7 cellular contexts compared by ENCODE assay signal in genomic region chr9:86487222-86487841, GRCh38.
DNase-seq lines count a peak whose midpoint lies in the region; ATAC-seq and TF ChIP-seq lines count a peak whose summit lies in the region.

No MANE protein-coding gene starts in this region.

- H4K20me1 ChIP-seq in hepatocyte (ENCODE audit: insufficient read depth, poor library complexity, severe bottlenecking), result no peaks in the 10 kb centered on the region

- H3K36me3 ChIP-seq in ascending aorta (no peaks in the 10 kb centered on the region), hepatocyte (replicated peaks; ENCODE audit: insufficient read depth, low read depth) (no peaks in the 10 kb centered on the region), tibial artery (no peaks in the 10 kb centered on the region)

- WGBS in hepatocyte (ENCODE audit: low lambda C conversion rate, missing lambda C conversion rate), result 6% methylated on average over 1 of the region's 1 CpG

- H3K4me2 ChIP-seq in hepatocyte, result no peak overlapping the region

- H3K27me3 ChIP-seq in ascending aorta (no peaks in the 10 kb centered on the region), hepatocyte (no peaks in the 10 kb centered on the region), tibial artery (no peaks in the 10 kb centered on the region)

- H3K4me1 ChIP-seq in ascending aorta (no peaks in the 10 kb centered on the region), hepatocyte (ENCODE audit: insufficient read depth) (no peaks in the 10 kb centered on the region), tibial artery (no peaks in the 10 kb centered on the region)

- H3K27ac ChIP-seq in ascending aorta, result no peak overlapping the region
- H3K27ac ChIP-seq in hepatocyte, result no peak overlapping the region
- H3K27ac ChIP-seq in tibial artery, result no peak overlapping the region

- peak; percentile 48 for TF ChIP-seq CTCF in GM12864 (IDR thresholded peaks at IDR 0.05; ENCODE audit: low read depth, low read length, missing control alignments)
- TF ChIP-seq CTCF in NB4 (IDR thresholded peaks at IDR 0.05; ENCODE audit: low read depth, low read length), result peak; percentile 32
- peak; percentile 48 to 72 (median 51) for TF ChIP-seq CTCF in ascending aorta (IDR thresholded peaks at IDR 0.05)
- peak; percentile 70 for TF ChIP-seq CTCF in hepatocyte (IDR thresholded peaks at IDR 0.05; ENCODE audit: poor library complexity)
- TF ChIP-seq CTCF in tibial artery (IDR thresholded peaks at IDR 0.05), result peak; percentile 48 to 70

- no peak for ATAC-seq in GM21528 (IDR thresholded peaks at IDR 0.05; ENCODE audit: low FRiP score, unreplicated experiment)

- no peak overlapping the region for H2AFZ ChIP-seq in hepatocyte

- H3K4me3 ChIP-seq in GM12864 (ENCODE audit: low read depth, low read length) (no peak overlapping the region), NB4 (ENCODE audit: low read depth, low read length) (no peak overlapping the region), ascending aorta (no peak overlapping the region), hepatocyte (no peak overlapping the region), tibial artery (no peak overlapping the region)

- H3K79me2 ChIP-seq in hepatocyte, result no peaks in the 10 kb centered on the region

- TF ChIP-seq POLR2A in NB4 (IDR thresholded peaks at IDR 0.05; ENCODE audit: extremely low read depth, insufficient read length), result no peak

- intact Hi-C loops in ascending aorta (cut with DNase I) (loop anchor here (1.0 to 5.0 kb wide), 3 partner anchors 457 to 837 kb away; no protein-coding TSS in a partner anchor), tibial artery (cut with DNase I; ENCODE audit: low total_unique reads) (no loop called here)

- H3K9me2 ChIP-seq in hepatocyte (replicated peaks; ENCODE audit: insufficient read depth), result no peaks in the 10 kb centered on the region

- H3K9me3 ChIP-seq in ascending aorta (no peaks in the 10 kb centered on the region), hepatocyte (ENCODE audit: low read depth) (no peaks in the 10 kb centered on the region), tibial artery (no peaks in the 10 kb centered on the region)

- DNase-seq in GM12864 (ENCODE audit: low read depth) (peak; percentile 1), NB4 (ENCODE audit: low read depth) (peak; percentile 60), ascending aorta (ENCODE audit: low spot score in 2 of 2) (no peak), hepatocyte (ENCODE audit: low spot score) (peak; percentile 70), tibial artery (no peak), GF-D8 (lab: John Stamatoyannopoulos, UW) (no peak)

Comparison
In these comparisons a context has a peak if more than half of its experiments do, and no peak if none do; other contexts are left out.
1. DNase-seq: peak in GM12864 (single experiment), NB4 (single experiment) and hepatocyte (single experiment); none in ascending aorta (0 of 2), tibial artery (0 of 2) and GF-D8 (single experiment).
2. Peak in every context shown above with its lines, with median percentiles within 50 percentile points of each other: CTCF ChIP-seq.